In the genomic region with DNA sequence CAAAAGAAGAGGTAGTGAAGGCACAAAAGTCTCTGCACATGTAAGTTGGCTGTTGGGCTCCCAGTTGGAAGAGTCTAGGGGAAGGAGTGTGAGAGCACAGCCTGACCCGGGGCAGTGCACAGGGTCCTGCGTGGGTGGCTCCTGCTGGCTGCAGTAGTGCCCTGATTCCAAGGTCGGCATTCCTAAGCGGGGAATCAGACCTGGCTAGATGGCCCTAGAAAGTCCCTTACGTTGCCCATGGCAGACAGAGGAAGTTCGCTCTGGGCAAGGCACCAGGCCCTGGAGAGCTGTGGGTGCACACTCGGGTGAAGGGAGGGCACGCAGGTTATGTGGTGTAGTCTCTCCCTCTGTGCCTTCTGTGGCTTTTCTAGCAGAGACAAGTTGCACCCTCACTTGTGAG, we compare ENCODE assay signal across 21 cellular contexts. TPM values are rescaled to one million over a fixed set of nuclear protein-coding genes. Genes with fewer than 3 reads are reported as not detected.
DNase-seq lines count a peak whose midpoint lies in the region; ATAC-seq and TF ChIP-seq lines count a peak whose summit lies in the region.
"Had no signal": no experiment of that assay in that cellular context is flagged by ENCODE, and none has a peak within 500 bp of the region (broad histone marks: within the 10 kb centered on the region; RNA-seq: fewer than 3 reads in every experiment).

No MANE protein-coding gene starts in this region.

- H3K9me2 ChIP-seq in MM.1S (replicated peaks; ENCODE audit: insufficient read depth, low read length) = no peaks in the 10 kb centered on the region

- DNase-seq in Right ventricle myocardium superior (no peak), cardiac septum (ENCODE audit: low spot score) (no peak), heart right ventricle (no peak), omental fat pad (ENCODE audit: low spot score) (no peak), MM.1S (no peak), left lung (no peak), spleen (no peak)
- DNase-seq: COR-L47; EL; KBM-7; NCI-H1092; NCI-H146; NCI-H2081 treated with DMSO at 0.1 percent for 48 hours; NCI-H345; NCI-H69; NK-92 treated with Interleukin-12 subunit alpha and Interleukin-12 subunit beta, amount 100 ng/mL, for 24 hours; RPMI8226 had no signal

- H3K4me2 ChIP-seq in MM.1S (ENCODE audit: low read depth, low read length) = no peak overlapping the region

- TF ChIP-seq POLR2A in spleen (IDR thresholded peaks at IDR 0.05) = no peak

- H3K79me2 ChIP-seq in MM.1S (ENCODE audit: low read length) = no peaks in the 10 kb centered on the region

- no peaks in the 10 kb centered on the region for H3K9me3 ChIP-seq in heart right ventricle
- no peaks in the 10 kb centered on the region for H3K9me3 ChIP-seq in MM.1S (replicated peaks; ENCODE audit: insufficient read depth, low read length)
- H3K9me3 ChIP-seq in left lung = no peaks in the 10 kb centered on the region
- no peaks in the 10 kb centered on the region for H3K9me3 ChIP-seq in spleen

- H3K4me3 ChIP-seq in heart right ventricle (no peak overlapping the region), MM.1S (ENCODE audit: low read length) (no peak overlapping the region), left lung (no peak overlapping the region), spleen (no peak overlapping the region)

- H3K27me3 ChIP-seq in heart right ventricle = no peaks in the 10 kb centered on the region
- no peaks in the 10 kb centered on the region for H3K27me3 ChIP-seq in MM.1S (replicated peaks; ENCODE audit: insufficient read depth, low read length)
- H3K27me3 ChIP-seq in left lung = no peaks in the 10 kb centered on the region
- H3K27me3 ChIP-seq in spleen (replicated peaks in 1 of 7) = no peaks in the 10 kb centered on the region

- H3K4me1 ChIP-seq in heart right ventricle (no peaks in the 10 kb centered on the region), MM.1S (ENCODE audit: low read length) (no peaks in the 10 kb centered on the region), left lung (peaks cover 6 to 7% of the 10 kb centered on the region in 2 donors), spleen (no peaks in the 10 kb centered on the region)

- WGBS in heart right ventricle, 2 donors = 69 to 80% methylated on average over 8 of the region's 8 CpGs
- 83 to 94% (median 93%) methylated on average over 8 of the region's 8 CpGs for WGBS in spleen, 5 donors

- intact Hi-C loops in Right ventricle myocardium superior (cut with DNase I) (no loop called here), cardiac septum (cut with DNase I) (no loop called here), heart right ventricle (cut with DNase I) (loop anchor here in 2 of 10 donors (10.0 kb wide), 2 partner anchors 102 to 122 kb away; no protein-coding TSS in a partner anchor), left lung (cut with DNase I) (no loop called here), spleen (cut with DNase I; ENCODE audit: low total_unique reads) (no loop called here)

- H3F3A ChIP-seq in MM.1S (ENCODE audit: insufficient read depth, low read length) = no peaks in the 10 kb centered on the region

- peak; percentile 35 for ATAC-seq in Right ventricle myocardium superior (ENCODE audit: poor library complexity)
- ATAC-seq in heart right ventricle = peak in 6 of 8 donors; percentile 38 to 71 (median 63)
- peak; percentile 11 for ATAC-seq in omental fat pad (ENCODE audit: low FRiP score)
- ATAC-seq in GM21515 (IDR thresholded peaks at IDR 0.05; ENCODE audit: unreplicated experiment) = no peak
- ATAC-seq in left lung = no peak

- H3K27ac ChIP-seq in heart right ventricle = peak overlapping the region in 2 of 10 donors; percentile 4 to 23
- no peak overlapping the region for H3K27ac ChIP-seq in MM.1S (ENCODE audit: low read length)
- no peak overlapping the region for H3K27ac ChIP-seq in left lung
- peak overlapping the region in 1 of 8 donors; percentile 26 for H3K27ac ChIP-seq in spleen
- H3K27ac ChIP-seq: C4-2B had no signal

- H3K36me3 ChIP-seq in heart right ventricle = peaks cover 5 to 100% (median 59%) of the 10 kb centered on the region in 9 donors
- H3K36me3 ChIP-seq in MM.1S (replicated peaks; ENCODE audit: insufficient read depth, low read length) = peaks cover 2% of the 10 kb centered on the region
- peaks cover 10 to 96% of the 10 kb centered on the region in 2 donors for H3K36me3 ChIP-seq in left lung
- H3K36me3 ChIP-seq in spleen = peaks cover 3 to 100% (median 95%) of the 10 kb centered on the region in 6 donors

- no peaks in the 10 kb centered on the region for H4K20me1 ChIP-seq in MM.1S (ENCODE audit: insufficient read depth, low read length)

- no peak overlapping the region for H3K9ac ChIP-seq in MM.1S (ENCODE audit: low read length)

- no peak overlapping the region for H2AFZ ChIP-seq in MM.1S (ENCODE audit: low read length)

- no peak for TF ChIP-seq CTCF in heart right ventricle (IDR thresholded peaks at IDR 0.05)
- no peak for TF ChIP-seq CTCF in omental fat pad (IDR thresholded peaks at IDR 0.05)
- TF ChIP-seq CTCF in MM.1S (IDR thresholded peaks at IDR 0.05; ENCODE audit: low read length) = no peak
- no peak for TF ChIP-seq CTCF in left lung (IDR thresholded peaks at IDR 0.05)
- TF ChIP-seq CTCF in spleen (IDR thresholded peaks at IDR 0.05 in 8 of 11, conservative IDR thresholded peaks at IDR 0.05 in 3 of 11) = no peak

RNA-seq across cellular contexts. Expression of gene SLC5A11, which starts 22.8 kb away (rescaled TPM):
- not detected for total RNA-seq in Right ventricle myocardium superior
- not detected for total RNA-seq in cardiac septum
- total RNA-seq in heart right ventricle = under 1 TPM in 1 of 10 donors, not detected in 9; 0.12 TPM
- under 1 TPM in 1 of 2 donors, not detected in 1; 0.06 TPM for polyA plus RNA-seq in heart right ventricle
- total RNA-seq in omental fat pad = under 1 TPM in 3 of 4 donors, not detected in 1; 0.12 to 0.32 (median 0.28) TPM
- total RNA-seq in left lung = under 1 TPM in 1 of 2 donors, not detected in 1; 0.10 TPM
- total RNA-seq in spleen = 1 to 10 TPM in 2 of 7 donors, under 1 TPM in 2, not detected in 3; 0.46 to 1.9 (median 1.2) TPM
- polyA plus RNA-seq in spleen = under 1 TPM; 0.14 to 0.28 (median 0.22) TPM
- total RNA-seq: A673, SK-MEL-5 had no signal

Comparison
In these comparisons a context has a peak if more than half of its experiments do, and no peak if none do; other contexts are left out.
1. ATAC-seq: peak in Right ventricle myocardium superior (single experiment), heart right ventricle (6 of 8) and omental fat pad (single experiment); none in GM21515 (single experiment) and left lung (single experiment).